In the genomic region with DNA sequence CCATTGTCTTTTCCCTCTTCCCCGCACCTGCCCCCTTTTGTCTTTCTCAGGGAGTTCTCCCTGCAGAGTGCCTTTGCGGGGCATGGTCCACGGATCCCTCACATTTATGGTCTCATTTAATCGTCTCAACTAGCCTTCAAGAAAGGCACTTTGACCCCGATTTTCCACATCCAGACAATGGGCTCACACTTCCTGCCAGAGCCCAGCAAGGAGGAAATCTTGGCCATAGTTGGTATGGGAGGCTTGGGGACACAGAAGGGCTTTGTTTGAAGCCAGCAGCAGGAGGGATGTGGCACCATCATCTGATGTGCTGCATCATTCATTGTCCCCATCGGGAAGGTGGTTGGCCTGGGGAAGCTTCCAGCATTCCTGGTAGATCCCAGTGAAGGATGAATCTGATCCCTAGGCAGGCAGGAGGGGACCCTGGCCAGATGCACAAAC, we compare ENCODE assay signal across 21 cellular contexts. TPM values are rescaled to one million over a fixed set of nuclear protein-coding genes. Genes with fewer than 3 reads are reported as not detected.
A peak's percentile ranks its signal among the peaks of the same experiment; 100 is the strongest.
DNase-seq lines count a peak whose midpoint lies in the region; ATAC-seq and TF ChIP-seq lines count a peak whose summit lies in the region.
"Had no signal": no experiment of that assay in that cellular context is flagged by ENCODE, and none has a peak within 500 bp of the region (broad histone marks: within the 10 kb centered on the region; RNA-seq: fewer than 3 reads in every experiment).

No MANE protein-coding gene starts in this region.

- no peak for ATAC-seq in GM21381 (IDR thresholded peaks at IDR 0.05; ENCODE audit: unreplicated experiment)
- ATAC-seq: left colon, psoas muscle, T-helper 17 cell had no signal

- TF ChIP-seq CTCF in breast epithelium (IDR thresholded peaks at IDR 0.05) (no peak), mammary epithelial cell (conservative IDR thresholded peaks at IDR 0.05 in 1 of 2, IDR thresholded peaks at IDR 0.05 in 1 of 2; ENCODE audit: extremely low read depth in 1 of 2, insufficient read depth in 1 of 2, low read depth in 1 of 2, low read length in 2 of 2) (no peak), esophagus squamous epithelium (IDR thresholded peaks at IDR 0.05) (no peak), tibial nerve (IDR thresholded peaks at IDR 0.05) (no peak), WERI-Rb-1 (IDR thresholded peaks at IDR 0.05; ENCODE audit: low read depth, low read length) (no peak)

- H3K79me2 ChIP-seq in mammary epithelial cell (ENCODE audit: insufficient read depth, low read length): peaks cover 33% of the 10 kb centered on the region

- no peaks in the 10 kb centered on the region for H3K9me3 ChIP-seq in breast epithelium
- no peaks in the 10 kb centered on the region for H3K9me3 ChIP-seq in mammary epithelial cell (replicated peaks; ENCODE audit: insufficient read depth, low read length)
- H3K9me3 ChIP-seq in esophagus squamous epithelium: no peaks in the 10 kb centered on the region
- no peaks in the 10 kb centered on the region for H3K9me3 ChIP-seq in tibial nerve
- H3K9me3 ChIP-seq in WERI-Rb-1 (ENCODE audit: severe bottlenecking): no peaks in the 10 kb centered on the region
- H3K9me3 ChIP-seq: psoas muscle had no signal

- DNase-seq in breast epithelium (ENCODE audit: low spot score in 2 of 2) (no peak), mammary epithelial cell (no peak), esophagus squamous epithelium (lab: John Stamatoyannopoulos, UW) (no peak), occipital lobe (lab: John Stamatoyannopoulos, UW) (peak; percentile 54), tibial nerve (ENCODE audit: low spot score in 2 of 2) (peak in 1 of 2 donors; percentile 14), WERI-Rb-1 (no peak), G401 (ENCODE audit: low spot score) (no peak)
- DNase-seq: activated gamma-delta T cell; CD4-positive, CD25-positive, alpha-beta regulatory T cell; DMS79; HFFc6; left colon; MV-4-11; NCI-H2029; NCI-H446 treated with DMSO at 0.1 percent for 48 hours; SHP77; T-helper 17 cell; trophoblast cell had no signal

- H3K27ac ChIP-seq in breast epithelium (peak overlapping the region; percentile 94 to 98), mammary epithelial cell (ENCODE audit: insufficient read depth, low read depth, low read length) (no peak overlapping the region), esophagus squamous epithelium (peak overlapping the region in 3 of 4 donors; percentile 94 to 95 (median 94)), tibial nerve (peak overlapping the region; percentile 87 to 99 (median 94)), WERI-Rb-1 (no peak overlapping the region)
- H3K27ac ChIP-seq: hepatocyte had no signal

- H3K4me1 ChIP-seq in breast epithelium: peaks cover 44 to 51% of the 10 kb centered on the region in 2 donors
- H3K4me1 ChIP-seq in mammary epithelial cell (ENCODE audit: insufficient read depth, low read length): peaks cover 24% of the 10 kb centered on the region
- peaks cover 37 to 96% (median 90%) of the 10 kb centered on the region in 3 donors for H3K4me1 ChIP-seq in esophagus squamous epithelium
- peaks cover 19 to 98% (median 81%) of the 10 kb centered on the region in 4 donors for H3K4me1 ChIP-seq in tibial nerve

- H3K4me3 ChIP-seq in breast epithelium: no peak overlapping the region
- H3K4me3 ChIP-seq in mammary epithelial cell (replicated peaks in 1 of 3; ENCODE audit: insufficient read depth in 1 of 3, low read depth in 2 of 3, low read length in 3 of 3): no peak overlapping the region
- H3K4me3 ChIP-seq in esophagus squamous epithelium: no peak overlapping the region
- H3K4me3 ChIP-seq in tibial nerve: no peak overlapping the region
- no peak overlapping the region for H3K4me3 ChIP-seq in WERI-Rb-1 (ENCODE audit: low read depth, low read length)
- H3K4me3 ChIP-seq: hepatocyte, psoas muscle had no signal

- no TSS peak for BruUV-seq in mammary epithelial cell (replicated peaks; lab: Mats Ljungman, UMichigan)

- no peaks in the 10 kb centered on the region for H4K20me1 ChIP-seq in mammary epithelial cell (ENCODE audit: insufficient read depth, low read length)

- no peak overlapping the region for H3K9ac ChIP-seq in mammary epithelial cell (ENCODE audit: insufficient read depth, low read length)

- H2AFZ ChIP-seq in mammary epithelial cell (ENCODE audit: low read depth, low read length): no peak overlapping the region
- H2AFZ ChIP-seq: hepatocyte had no signal

- H3K27me3 ChIP-seq in breast epithelium (no peaks in the 10 kb centered on the region), mammary epithelial cell (ENCODE audit: insufficient read depth, low read length) (no peaks in the 10 kb centered on the region), esophagus squamous epithelium (no peaks in the 10 kb centered on the region), tibial nerve (no peaks in the 10 kb centered on the region), WERI-Rb-1 (ENCODE audit: insufficient read depth, low read depth, severe bottlenecking) (no peaks in the 10 kb centered on the region)
- H3K27me3 ChIP-seq: hepatocyte had no signal

- no peak for TF ChIP-seq EP300 in tibial nerve (IDR thresholded peaks at IDR 0.05)

- H3K4me2 ChIP-seq in mammary epithelial cell (ENCODE audit: insufficient read depth, low read depth, low read length): no peak overlapping the region
- H3K4me2 ChIP-seq: hepatocyte had no signal

- WGBS in mammary epithelial cell (ENCODE audit: low coverage, missing lambda C conversion rate): 66% methylated on average over 6 of the region's 6 CpGs
- WGBS in esophagus squamous epithelium, 2 donors: 92% methylated on average over 4 to 5 of the region's 6 CpGs
- WGBS in tibial nerve, 2 donors: 43 to 56% methylated on average over 6 of the region's 6 CpGs

- dilution Hi-C loops in mammary epithelial cell (cut with HindIII; ENCODE audit: low sequenced_read_pairs): no loop called here

- CTCF ChIA-PET in mammary epithelial cell (lab: Charles Lee; ENCODE audit: low non-redundant PET): no interaction called here

- no peaks in the 10 kb centered on the region for H3K36me3 ChIP-seq in breast epithelium
- H3K36me3 ChIP-seq in mammary epithelial cell (ENCODE audit: insufficient read depth, low read length): no peaks in the 10 kb centered on the region
- no peaks in the 10 kb centered on the region for H3K36me3 ChIP-seq in esophagus squamous epithelium
- H3K36me3 ChIP-seq in tibial nerve: no peaks in the 10 kb centered on the region
- no peaks in the 10 kb centered on the region for H3K36me3 ChIP-seq in WERI-Rb-1

- in situ Hi-C loops in mammary epithelial cell (cut with MboI; ENCODE audit: low sequenced_read_pairs in 2 of 2) (no loop called here), G401 (cut with HindIII; ENCODE audit: low sequenced_read_pairs) (no loop called here)

- TF ChIP-seq POLR2A in breast epithelium (IDR thresholded peaks at IDR 0.05): no peak
- no peak for TF ChIP-seq POLR2A in esophagus squamous epithelium (IDR thresholded peaks at IDR 0.05)
- TF ChIP-seq POLR2A in tibial nerve (IDR thresholded peaks at IDR 0.05): no peak

- intact Hi-C loops in breast epithelium (cut with DNase I; ENCODE audit: low total_unique reads): loop anchor here (10.0 kb wide), 1 partner anchor 1732 kb away; no protein-coding TSS in a partner anchor
- intact Hi-C loops in mammary epithelial cell (cut with micrococcal nuclease): no loop called here
- intact Hi-C loops in esophagus squamous epithelium (cut with DNase I): no loop called here

RNA-seq across cellular contexts. Expression of gene GSN, which starts 24.9 kb away (rescaled TPM):
- over 10,000 TPM in 1 of 3 donors, 1,000 to 10,000 TPM in 2; 1,290 to 13,922 (median 1,437) TPM for total RNA-seq in breast epithelium
- total RNA-seq in mammary epithelial cell: 100 to 1,000 TPM; 196 to 723 TPM
- 462 TPM for polyA plus RNA-seq in mammary epithelial cell
- 325 TPM for polyA minus RNA-seq in mammary epithelial cell
- total RNA-seq in esophagus squamous epithelium: 1,000 to 10,000 TPM in 2 of 4 donors, 100 to 1,000 TPM in 2; 287 to 1,151 (median 926) TPM
- total RNA-seq in occipital lobe: 28.5 TPM
- total RNA-seq in tibial nerve: 1,000 to 10,000 TPM; 1,899 to 6,678 (median 4,539) TPM
- total RNA-seq in G401 (2014; rRNA removed; shearing (Covaris generic)): 333 and 366 TPM in 2 replicates

Comparison
In these comparisons a context has a peak if more than half of its experiments do, and no peak if none do; other contexts are left out.
1. H3K27ac ChIP-seq: peak in breast epithelium (2 of 2), esophagus squamous epithelium (3 of 4) and tibial nerve (4 of 4); none in mammary epithelial cell (single experiment) and WERI-Rb-1 (single experiment).